ENCODE assay signal across 24 cellular contexts in genomic region chr2:26526589-26526988, GRCh38. TPM values are rescaled to one million over a fixed set of nuclear protein-coding genes. Genes with fewer than 3 reads are reported as not detected.
DNase-seq lines count a peak whose midpoint lies in the region; ATAC-seq and TF ChIP-seq lines count a peak whose summit lies in the region.
"Had no signal": no experiment of that assay in that cellular context is flagged by ENCODE, and none has a peak within 500 bp of the region (broad histone marks: within the 10 kb centered on the region; RNA-seq: fewer than 3 reads in every experiment).

No MANE protein-coding gene starts in this region.

- no peak for TF ChIP-seq CTCF in RWPE2 (IDR thresholded peaks at IDR 0.05; ENCODE audit: poor library complexity, severe bottlenecking)
- no peak for TF ChIP-seq CTCF in epithelial cell of esophagus (IDR thresholded peaks at IDR 0.05; ENCODE audit: insufficient read depth, low read depth, low read length, missing control alignments)
- TF ChIP-seq CTCF in osteoblast (IDR thresholded peaks at IDR 0.05; ENCODE audit: extremely low read depth, low read depth, low read length) = no peak

- H3K36me3 ChIP-seq in RWPE2 (ENCODE audit: low read depth) (no peaks in the 10 kb centered on the region), osteoblast (ENCODE audit: insufficient read depth, low read length) (no peaks in the 10 kb centered on the region)

- H3K27me3 Mint-ChIP-seq in activated naive CD4-positive, alpha-beta T cell treated with anti-CD3 and anti-CD28 coated beads for 36 hours (ENCODE audit: low read depth) = no peaks in the 10 kb centered on the region
- peaks cover 14% of the 10 kb centered on the region for H3K27me3 Mint-ChIP-seq in activated naive CD4-positive, alpha-beta T cell treated with anti-CD3 and anti-CD28 coated beads, Interleukin-2, amount 10 ng/mL, durations not matched to agents 7 days and 5 days

- CTCF ChIA-PET in activated naive CD4-positive, alpha-beta T cell treated with anti-CD3 and anti-CD28 coated beads for 36 hours (lab: Charles Lee) = no interaction called here
- CTCF ChIA-PET in activated naive CD4-positive, alpha-beta T cell treated with anti-CD3 and anti-CD28 coated beads, Interleukin-2, amount 10 ng/mL, durations not matched to agents 7 days and 5 days (lab: Charles Lee) = no interaction called here

- H3K27ac ChIP-seq in RWPE2 (ENCODE audit: poor library complexity, severe bottlenecking) (no peak overlapping the region), osteoblast (ENCODE audit: low read depth, low read length) (no peak overlapping the region)
- H3K27ac ChIP-seq: SK-N-MC had no signal

- H2AFZ ChIP-seq in osteoblast (ENCODE audit: low read length) = no peak overlapping the region

- no peaks in the 10 kb centered on the region for H4K20me1 ChIP-seq in osteoblast (ENCODE audit: insufficient read depth, low read length)

- peak; percentile 1 for DNase-seq in activated naive CD4-positive, alpha-beta T cell treated with anti-CD3 and anti-CD28 coated beads for 36 hours
- no peak for DNase-seq in activated naive CD4-positive, alpha-beta T cell treated with anti-CD3 and anti-CD28 coated beads, Interleukin-2, amount 10 ng/mL, durations not matched to agents 7 days and 5 days
- DNase-seq in RWPE2 (ENCODE audit: low spot score) (no peak), epithelial cell of esophagus (ENCODE audit: low read depth) (peak; percentile 75), osteoblast (ENCODE audit: insufficient read length, low spot score, missing footprints) (peak; percentile 53), left lobe of liver (ENCODE audit: low spot score) (no peak), HuH-7 (ENCODE audit: low spot score) (no peak)
- DNase-seq: 8988T, Calu3, DMS153, KBM-7, MM.1S, NCI-H2029, NCI-H446 treated with DMSO at 0.1 percent for 48 hours, NCI-H526, SIG-M5 had no signal

- H3K27me3 ChIP-seq in RWPE2 (ENCODE audit: insufficient read depth, poor library complexity, severe bottlenecking) (no peaks in the 10 kb centered on the region), osteoblast (ENCODE audit: insufficient read depth, low read length) (peaks cover 12% of the 10 kb centered on the region)

- no peaks in the 10 kb centered on the region for H3K4me1 Mint-ChIP-seq in activated naive CD4-positive, alpha-beta T cell treated with anti-CD3 and anti-CD28 coated beads for 36 hours (ENCODE audit: low read depth)
- H3K4me1 Mint-ChIP-seq in activated naive CD4-positive, alpha-beta T cell treated with anti-CD3 and anti-CD28 coated beads, Interleukin-2, amount 10 ng/mL, durations not matched to agents 7 days and 5 days = no peaks in the 10 kb centered on the region

- no peaks in the 10 kb centered on the region for H3K36me3 Mint-ChIP-seq in activated naive CD4-positive, alpha-beta T cell treated with anti-CD3 and anti-CD28 coated beads for 36 hours (ENCODE audit: low read depth)
- H3K36me3 Mint-ChIP-seq in activated naive CD4-positive, alpha-beta T cell treated with anti-CD3 and anti-CD28 coated beads, Interleukin-2, amount 10 ng/mL, durations not matched to agents 7 days and 5 days = no peaks in the 10 kb centered on the region

- no peak overlapping the region for H3K4me2 ChIP-seq in osteoblast (ENCODE audit: insufficient read depth, low read length)

- H3K9me3 ChIP-seq in RWPE2 (ENCODE audit: severe bottlenecking) (no peaks in the 10 kb centered on the region), osteoblast (ENCODE audit: low read depth, low read length) (no peaks in the 10 kb centered on the region)

- no peak overlapping the region for H3K27ac Mint-ChIP-seq in activated naive CD4-positive, alpha-beta T cell treated with anti-CD3 and anti-CD28 coated beads for 36 hours
- H3K27ac Mint-ChIP-seq in activated naive CD4-positive, alpha-beta T cell treated with anti-CD3 and anti-CD28 coated beads, Interleukin-2, amount 10 ng/mL, durations not matched to agents 7 days and 5 days = no peak overlapping the region

- ATAC-seq in RWPE2 (ENCODE audit: low read depth) (peak; percentile 83), left lobe of liver (no peak), HG03521 (IDR thresholded peaks at IDR 0.05; ENCODE audit: unreplicated experiment) (no peak)
- ATAC-seq: HCT116, HepG2, Panc1 had no signal

- H3K4me1 ChIP-seq in RWPE2 (ENCODE audit: insufficient read depth, poor library complexity, severe bottlenecking) (no peaks in the 10 kb centered on the region), osteoblast (ENCODE audit: insufficient read depth, low read length) (peaks cover 11% of the 10 kb centered on the region)

- H3K4me3 ChIP-seq in RWPE2 (ENCODE audit: severe bottlenecking) = no peak overlapping the region
- no peak overlapping the region for H3K4me3 ChIP-seq in epithelial cell of esophagus (ENCODE audit: low read length)
- H3K4me3 ChIP-seq in osteoblast (ENCODE audit: insufficient read depth, low read length) = no peak overlapping the region
- H3K4me3 ChIP-seq: SK-N-MC had no signal

- intact Hi-C loops in activated naive CD4-positive, alpha-beta T cell treated with anti-CD3 and anti-CD28 coated beads for 36 hours (cut with micrococcal nuclease) = no loop called here

- H3K4me3 Mint-ChIP-seq in activated naive CD4-positive, alpha-beta T cell treated with anti-CD3 and anti-CD28 coated beads for 36 hours = no peak overlapping the region
- H3K4me3 Mint-ChIP-seq in activated naive CD4-positive, alpha-beta T cell treated with anti-CD3 and anti-CD28 coated beads, Interleukin-2, amount 10 ng/mL, durations not matched to agents 7 days and 5 days = no peak overlapping the region

- no peaks in the 10 kb centered on the region for H3K9me3 Mint-ChIP-seq in activated naive CD4-positive, alpha-beta T cell treated with anti-CD3 and anti-CD28 coated beads for 36 hours
- no peaks in the 10 kb centered on the region for H3K9me3 Mint-ChIP-seq in activated naive CD4-positive, alpha-beta T cell treated with anti-CD3 and anti-CD28 coated beads, Interleukin-2, amount 10 ng/mL, durations not matched to agents 7 days and 5 days

- no peaks in the 10 kb centered on the region for H3K79me2 ChIP-seq in osteoblast (ENCODE audit: insufficient read depth, low read length)

RNA-seq across cellular contexts. Expression of gene OTOF, which starts 48.7 kb away (rescaled TPM):
- under 1 TPM; 0.45 to 0.52 TPM for total RNA-seq in activated naive CD4-positive, alpha-beta T cell treated with anti-CD3 and anti-CD28 coated beads for 36 hours
- total RNA-seq in osteoblast (not detected in 2 replicates), left lobe of liver (0.05 TPM)
- total RNA-seq: Calu3, Daoy, H1, HT1080 had no signal

Comparison
In these comparisons a context has a peak if more than half of its experiments do, and no peak if none do; other contexts are left out.
1. DNase-seq: peak in activated naive CD4-positive, alpha-beta T cell treated with anti-CD3 and anti-CD28 coated beads for 36 hours (single experiment), epithelial cell of esophagus (single experiment) and osteoblast (single experiment); none in activated naive CD4-positive, alpha-beta T cell treated with anti-CD3 and anti-CD28 coated beads, Interleukin-2, amount 10 ng/mL, durations not matched to agents 7 days and 5 days (single experiment), RWPE2 (single experiment), left lobe of liver (single experiment) and HuH-7 (single experiment).